Comparison of ENCODE assay signal across 8 cellular contexts in the genomic region with DNA sequence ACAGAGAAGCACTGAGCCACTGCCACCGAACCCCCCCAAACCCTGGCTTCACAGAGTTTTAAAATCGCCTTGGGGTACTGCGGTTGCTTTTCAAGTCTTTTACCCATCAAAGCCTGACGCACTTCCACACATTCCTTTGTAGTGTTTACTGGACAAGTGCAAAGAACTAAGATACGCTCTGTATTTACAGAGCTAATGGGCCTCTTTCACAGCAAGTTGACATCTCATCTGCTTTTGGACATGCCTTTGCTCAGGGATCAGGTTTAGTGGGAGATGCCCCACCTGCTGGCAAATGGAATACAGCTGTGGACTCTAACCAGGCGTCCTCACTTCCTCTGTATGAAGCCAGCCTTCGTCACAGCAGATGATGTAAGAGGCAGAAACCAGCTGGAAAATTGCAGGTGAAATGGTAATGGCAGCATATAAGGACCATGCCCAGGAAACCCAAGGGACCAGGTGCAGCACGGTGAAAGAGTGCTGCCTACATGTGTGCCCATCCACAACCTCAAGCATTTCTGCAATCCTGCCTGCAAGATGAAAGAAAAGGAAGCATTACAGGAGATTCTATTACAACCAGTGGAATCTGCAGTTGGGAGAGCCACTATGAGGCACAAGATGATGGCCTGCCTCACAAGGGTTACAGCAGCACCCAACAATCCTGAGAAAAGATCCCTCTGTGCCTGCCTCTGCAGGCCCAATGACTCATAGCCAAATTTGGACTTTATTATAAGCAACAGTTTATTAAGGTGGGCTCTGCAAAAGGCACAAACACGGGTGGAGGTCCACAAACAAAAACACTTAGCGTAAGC. TPM values are rescaled to one million over a fixed set of nuclear protein-coding genes. Genes with fewer than 3 reads are reported as not detected.
A peak's percentile ranks its signal among the peaks of the same experiment; 100 is the strongest.
DNase-seq lines count a peak whose midpoint lies in the region; ATAC-seq, FAIRE-seq and TF ChIP-seq lines count a peak whose summit lies in the region.

No MANE protein-coding gene starts in this region.

- TF ChIP-seq CTCF in RWPE1 (conservative IDR thresholded peaks at IDR 0.05; ENCODE audit: low read depth) (no peak; the same call in 1 of the 2 replicates), psoas muscle (IDR thresholded peaks at IDR 0.05) (no peak)

- DNase-seq in NCI-H345 (lab: John Stamatoyannopoulos, UW) (peak; percentile 49), NCI-H345 treated with DMSO at 0.1 percent for 48 hours (lab: John Stamatoyannopoulos, UW; ENCODE audit: unreplicated experiment) (no peak), RWPE1 (ENCODE audit: low spot score) (peak; percentile 79), epithelial cell of prostate (ENCODE audit: low read depth, low spot score) (no peak), psoas muscle (no peak), right cardiac atrium (no peak), GM12892 (ENCODE audit: insufficient read length) (no peak)

- ATAC-seq in psoas muscle, result peak; percentile 54 to 72 (median 60)
- no peak for ATAC-seq in right cardiac atrium
- no peak for ATAC-seq in GM21423 (IDR thresholded peaks at IDR 0.05; ENCODE audit: unreplicated experiment)

- WGBS in psoas muscle, 3 donors, result 38 to 52% (median 39%) methylated on average over 10 of the region's 10 CpGs
- WGBS in right cardiac atrium, result 52% methylated on average over 10 of the region's 10 CpGs

- intact Hi-C loops in psoas muscle (cut with DNase I), result no loop called here
- intact Hi-C loops in right cardiac atrium (cut with DNase I), result no loop called here

- FAIRE-seq in GM12892 (lab: Jason Lieb, UNC), result no peak

- TF ChIP-seq POLR2A in GM12892 (IDR thresholded peaks at IDR 0.05; ENCODE audit: low read depth, low read length), result no peak

- CTCF ChIA-PET in RWPE1 (lab: Yijun Ruan, JAX), result no interaction called here

- peak overlapping the region; percentile 89 for H3K27ac ChIP-seq in RWPE1
- peak overlapping the region; percentile 99 for H3K27ac ChIP-seq in epithelial cell of prostate
- peak overlapping the region; percentile 57 for H3K27ac ChIP-seq in psoas muscle
- no peak overlapping the region for H3K27ac ChIP-seq in right cardiac atrium (ENCODE audit: low read length)

- peaks cover 93% of the 10 kb centered on the region for H3K4me1 ChIP-seq in psoas muscle
- H3K4me1 ChIP-seq in right cardiac atrium (ENCODE audit: control insufficient read depth, insufficient read depth, low read length), result peaks cover 47% of the 10 kb centered on the region

- H3K36me3 ChIP-seq in psoas muscle (ENCODE audit: insufficient read depth in 1 of 2, low read depth in 1 of 2), result no peaks in the 10 kb centered on the region

- H3K9me3 ChIP-seq in psoas muscle (no peaks in the 10 kb centered on the region), right cardiac atrium (ENCODE audit: control insufficient read depth, low read length) (no peaks in the 10 kb centered on the region)

- H3K4me3 ChIP-seq in psoas muscle (peak overlapping the region; percentile 4), right cardiac atrium (ENCODE audit: low read length) (no peak overlapping the region)

- POLR2A ChIA-PET in RWPE1 (lab: Yijun Ruan, JAX; ENCODE audit: low non-redundant PET), result interaction anchor here (1.3 kb wide), 1 partner anchor 15 kb away, joined by 3 read pairs; no protein-coding TSS in a partner anchor

- no peaks in the 10 kb centered on the region for H3K27me3 ChIP-seq in psoas muscle (ENCODE audit: insufficient read depth in 3 of 3, low read length in 2 of 3)
- H3K27me3 ChIP-seq in right cardiac atrium (ENCODE audit: control insufficient read depth, insufficient read depth), result no peaks in the 10 kb centered on the region

RNA-seq across cellular contexts. Expression of gene BRD4, which starts 34.7 kb away (rescaled TPM):
- total RNA-seq in psoas muscle, result 100 to 1,000 TPM in 2 of 4 donors, 10 to 100 TPM in 2; 65.3 to 120 (median 101) TPM
- 100 to 1,000 TPM in 1 of 3 donors, 10 to 100 TPM in 2; 42.6 to 107 (median 45.6) TPM for polyA plus RNA-seq in psoas muscle
- total RNA-seq in right cardiac atrium, result 10 to 100 TPM; 51.1 to 62.8 (median 59.2) TPM
- 29.6 TPM for polyA plus RNA-seq in right cardiac atrium
- 20.4 TPM for polyA plus RNA-seq in GM12892 (2012; ENCODE audit: missing spikeins)

Comparison
In these comparisons a context has a peak if more than half of its experiments do, and no peak if none do; other contexts are left out.
1. DNase-seq: peak in NCI-H345 (single experiment) and RWPE1 (single experiment); none in NCI-H345 treated with DMSO at 0.1 percent for 48 hours (single experiment), epithelial cell of prostate (single experiment), psoas muscle (0 of 2), right cardiac atrium (0 of 3) and GM12892 (single experiment).
2. ATAC-seq: peak in psoas muscle (4 of 4); none in right cardiac atrium (0 of 2) and GM21423 (single experiment).